In genomic region chr4:107712236-107712635, GRCh38 we compare ENCODE assay signal across 27 cellular contexts. TPM values are rescaled to one million over a fixed set of nuclear protein-coding genes. Genes with fewer than 3 reads are reported as not detected.
DNase-seq lines count a peak whose midpoint lies in the region; ATAC-seq, FAIRE-seq and TF ChIP-seq lines count a peak whose summit lies in the region.
"Had no signal": no experiment of that assay in that cellular context is flagged by ENCODE, and none has a peak within 500 bp of the region (broad histone marks: within the 10 kb centered on the region; RNA-seq: fewer than 3 reads in every experiment).

No MANE protein-coding gene starts in this region.

- no peak overlapping the region for H3K18ac ChIP-seq in mesenchymal stem cell (ENCODE audit: low read depth in 1 of 2, low read length in 2 of 2)

- H2AFZ ChIP-seq in mesenchymal stem cell (ENCODE audit: low read depth, low read length) = no peak overlapping the region

- FAIRE-seq in RCC 7860 (lab: Jason Lieb, UNC) (peak; percentile 69), D721Med (lab: Jason Lieb, UNC) (no peak)
- FAIRE-seq: A204.1, GM12891, GM19239, H54 had no signal

- WGBS in mesenchymal stem cell = over 99% methylated on average over 2 of the region's 2 CpGs
- WGBS in heart right ventricle, 2 donors = 96 to 98% methylated on average over 2 of the region's 2 CpGs

- no peak overlapping the region for H2BK5ac ChIP-seq in mesenchymal stem cell (ENCODE audit: low read depth, low read length, poor library complexity, severe bottlenecking)

- no peak overlapping the region for H3K4me3 ChIP-seq in astrocyte of the cerebellum (ENCODE audit: low read depth, low read length)
- H3K4me3 ChIP-seq in mesenchymal stem cell (ENCODE audit: insufficient read depth in 1 of 2, low read depth in 1 of 2, low read length in 2 of 2) = no peak overlapping the region
- no peak overlapping the region for H3K4me3 ChIP-seq in heart right ventricle
- H3K4me3 ChIP-seq: BLaER1 had no signal

- H3K36me3 ChIP-seq in mesenchymal stem cell (ENCODE audit: control insufficient read depth in 1 of 2, insufficient read depth in 2 of 2, low read depth in 1 of 2, low read length in 2 of 2) (peaks cover 0 to 5% of the 10 kb centered on the region in 2 experiments), heart right ventricle (no peaks in the 10 kb centered on the region)

- in situ Hi-C loops in astrocyte of the cerebellum (cut with HindIII; ENCODE audit: low sequenced_read_pairs) = no loop called here

- no peak overlapping the region for H3K23ac ChIP-seq in mesenchymal stem cell (ENCODE audit: low read length in 2 of 2)

- TF ChIP-seq CTCF in astrocyte of the cerebellum (IDR thresholded peaks at IDR 0.05; ENCODE audit: low read depth, low read length, missing control alignments) (no peak), heart right ventricle (IDR thresholded peaks at IDR 0.05) (no peak), D721Med (IDR thresholded peaks at IDR 0.05; ENCODE audit: insufficient read depth, missing control alignments) (no peak)

- no peak overlapping the region for H2BK120ac ChIP-seq in mesenchymal stem cell (ENCODE audit: low read depth, low read length)

- no peak overlapping the region for H3K4ac ChIP-seq in mesenchymal stem cell (ENCODE audit: low read depth in 1 of 2, low read length in 2 of 2)

- no peak overlapping the region for H4K8ac ChIP-seq in mesenchymal stem cell (ENCODE audit: low read length)

- H3K9me3 ChIP-seq in mesenchymal stem cell (ENCODE audit: control insufficient read depth, low read length) (peaks cover 2% of the 10 kb centered on the region), heart right ventricle (peaks cover 0 to 17% (median under 1%) of the 10 kb centered on the region in 11 donors)

- no peak overlapping the region for H3K14ac ChIP-seq in mesenchymal stem cell (ENCODE audit: low read length in 2 of 2)

- DNase-seq in COLO829 (ENCODE audit: low spot score) (peak; percentile 45), RCC 7860 (ENCODE audit: low spot score) (peak; percentile 4), astrocyte of the cerebellum (ENCODE audit: low read depth) (peak; percentile 31), mesenchymal stem cell (no peak), heart right ventricle (no peak), dedifferentiated amniotic fluid mesenchymal stem cell (ENCODE audit: extremely low spot score) (no peak), D721Med (ENCODE audit: insufficient read length, low spot score) (no peak), foreskin melanocyte (no peak)
- DNase-seq: CD4-positive, CD25-positive, alpha-beta regulatory T cell; COR-L47; DMS79; EL; GDM1; KG1; NCI-H1048; NCI-H1417; NCI-H1694; NCI-H2029 treated with DMSO at 0.1 percent for 48 hours; NCI-H446 treated with DMSO at 0.1 percent for 48 hours; NK-92 treated with Interleukin-12 subunit alpha and Interleukin-12 subunit beta, amount 100 ng/mL, for 24 hours; SHP77 had no signal

- peaks cover 25% of the 10 kb centered on the region for H3K79me1 ChIP-seq in mesenchymal stem cell (replicated peaks; ENCODE audit: low read length, poor library complexity, severe bottlenecking)

- H3K27ac ChIP-seq in mesenchymal stem cell (ENCODE audit: low read length, poor library complexity, severe bottlenecking) (peak overlapping the region; percentile 60), heart right ventricle (no peak overlapping the region)
- H3K27ac ChIP-seq: BLaER1, RWPE1 had no signal

- no peak overlapping the region for H2AK5ac ChIP-seq in mesenchymal stem cell (ENCODE audit: low read length, severe bottlenecking)

- H3K4me1 ChIP-seq in mesenchymal stem cell (ENCODE audit: control insufficient read depth, insufficient read depth, low read depth, low read length) (peaks cover 11% of the 10 kb centered on the region), heart right ventricle (peaks cover 0 to 47% (median 0%) of the 10 kb centered on the region in 9 donors)

- intact Hi-C loops in heart right ventricle (cut with DNase I) = loop anchor here in 1 of 10 donors (10.0 kb wide), 1 partner anchor 913 kb away; the partner anchor contains the start of gene RPL34

- H2BK15ac ChIP-seq in mesenchymal stem cell (ENCODE audit: low read depth, poor library complexity, severe bottlenecking) = no peak overlapping the region

- peak overlapping the region; percentile 42 for H3K4me2 ChIP-seq in mesenchymal stem cell (ENCODE audit: low read length, poor library complexity, severe bottlenecking)
- H3K4me2 ChIP-seq: BLaER1 had no signal

- ATAC-seq in heart right ventricle = no peak

- no peak overlapping the region for H4K91ac ChIP-seq in mesenchymal stem cell (ENCODE audit: low read length)

- H3K27me3 ChIP-seq in mesenchymal stem cell (ENCODE audit: control insufficient read depth in 1 of 2, insufficient read depth in 1 of 2, low read length in 2 of 2) = no peaks in the 10 kb centered on the region
- no peaks in the 10 kb centered on the region for H3K27me3 ChIP-seq in heart right ventricle
- H3K27me3 ChIP-seq: BLaER1 had no signal

- H3K9ac ChIP-seq in mesenchymal stem cell (ENCODE audit: low read length) = no peak overlapping the region
- H3K9ac ChIP-seq: BLaER1 had no signal

- H2BK12ac ChIP-seq in mesenchymal stem cell (ENCODE audit: low read length in 2 of 2) = no peak overlapping the region

RNA-seq across cellular contexts. Expression of gene PAPSS1, which starts 7.8 kb away (rescaled TPM):
- polyA plus RNA-seq in mesenchymal stem cell (2013, experiment 1 of 2) = 44.7 TPM
- 50.7 TPM for polyA plus RNA-seq in mesenchymal stem cell (2013, experiment 2 of 2)
- total RNA-seq in heart right ventricle = 10 to 100 TPM in 7 of 10 donors, 1 to 10 TPM in 3; 8.5 to 18.9 (median 10.7) TPM
- 10 to 100 TPM in 1 of 2 donors, 1 to 10 TPM in 1; 6.9 to 14.7 TPM for polyA plus RNA-seq in heart right ventricle

Comparison
In these comparisons a context has a peak if more than half of its experiments do, and no peak if none do; other contexts are left out.
1. DNase-seq: peak in COLO829 (single experiment), RCC 7860 (single experiment) and astrocyte of the cerebellum (single experiment); none in mesenchymal stem cell (single experiment), heart right ventricle (0 of 2), dedifferentiated amniotic fluid mesenchymal stem cell (single experiment), D721Med (single experiment) and foreskin melanocyte (single experiment).